Comparison of ENCODE assay signal across 28 cellular contexts in the genomic region with DNA sequence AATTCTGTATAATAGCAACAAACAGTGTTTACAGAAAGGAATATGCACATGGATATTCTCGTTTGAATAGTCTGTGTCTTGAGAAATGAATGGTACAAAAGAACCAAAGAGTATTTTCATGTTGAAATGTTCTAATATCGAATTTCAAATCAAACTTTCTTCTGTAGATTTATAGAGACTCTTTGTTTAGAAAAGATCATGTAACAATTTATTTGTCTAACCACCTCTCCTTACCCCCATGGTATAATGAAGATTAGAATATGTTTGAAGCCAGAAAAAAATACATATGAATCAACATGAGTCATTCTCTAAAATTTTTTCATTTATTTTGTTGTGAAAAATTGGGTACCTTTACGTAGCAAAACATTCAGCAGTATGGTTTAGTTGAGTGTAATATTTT.
"Had no signal": no experiment of that assay in that cellular context is flagged by ENCODE, and none has a peak within 500 bp of the region (broad histone marks: within the 10 kb centered on the region; RNA-seq: fewer than 3 reads in every experiment).

No MANE protein-coding gene starts in this region.

- H3K4me3 ChIP-seq: heart right ventricle, left ventricle myocardium inferior, lower lobe of right lung, prostate gland, right atrium auricular region, smooth muscle cell, suprapubic skin, transverse colon, upper lobe of right lung, uterus had no signal

- H3K9me3 ChIP-seq: left ventricle myocardium inferior, lower lobe of right lung, prostate gland, right atrium auricular region, suprapubic skin, transverse colon, upper lobe of right lung, uterus had no signal

- H3K27ac ChIP-seq: heart right ventricle, left ventricle myocardium inferior, lower lobe of right lung, prostate gland, right atrium auricular region, suprapubic skin, transverse colon, upper lobe of right lung, uterus had no signal

- H3K4me2 ChIP-seq: smooth muscle cell had no signal

- ATAC-seq: esophagus mucosa; heart right ventricle; left colon; lower lobe of right lung; naive thymus-derived CD8-positive, alpha-beta T cell; sciatic nerve; stimulated activated naive CD8-positive, alpha-beta T cell treated with anti-CD3 and anti-CD28 coated beads, Interleukin-15, amount 100 ng/mL, for 72 hours; upper lobe of right lung had no signal

- H3K36me3 ChIP-seq: heart right ventricle, left ventricle myocardium inferior, lower lobe of right lung, prostate gland, right atrium auricular region, suprapubic skin, transverse colon, upper lobe of right lung, uterus had no signal

- H3K4me1 ChIP-seq: heart right ventricle, left ventricle myocardium inferior, lower lobe of right lung, prostate gland, right atrium auricular region, suprapubic skin, transverse colon, upper lobe of right lung, uterus had no signal

- H3K27me3 ChIP-seq: heart right ventricle, right atrium auricular region, suprapubic skin, transverse colon, upper lobe of right lung, uterus had no signal

- DNase-seq: cortex of kidney; foreskin melanocyte; glutamatergic neuron; heart right ventricle; hippocampal formation; islet precursor cell; kidney glomerular epithelial cell; left colon; left ventricle myocardium inferior; lower lobe of right lung; naive thymus-derived CD8-positive, alpha-beta T cell; nephron progenitor cell; nucleus accumbens; stimulated activated CD4-positive, alpha-beta T cell treated with anti-CD3 and anti-CD28 coated beads, Interleukin-12 subunit alpha, Interleukin-12 subunit beta, amount 100 ng/mL, for 4 hours; stimulated activated CD4-positive, alpha-beta T cell treated with anti-CD3 and anti-CD28 coated beads, Interleukin-1b, Interleukin-23, amount 100 ng/mL, for 48 hours; stimulated activated CD4-positive, alpha-beta T cell treated with anti-CD3 and anti-CD28 coated beads, Interleukin-4, amount 100 ng/mL, for 1 hour; stimulated activated CD8-positive, alpha-beta memory T cell treated with anti-CD3 and anti-CD28 coated beads, Interleukin-4, amount 100 ng/mL, for 48 hours; stimulated activated naive CD4-positive, alpha-beta T cell; stimulated activated naive CD8-positive, alpha-beta T cell treated with anti-CD3 and anti-CD28 coated beads, Interleukin-15, amount 100 ng/mL, for 72 hours; transverse colon; upper lobe of right lung; uterus had no signal
